ENCODE assay signal across 22 cellular contexts in genomic region chr21:29052224-29052623, GRCh38. TPM values are rescaled to one million over a fixed set of nuclear protein-coding genes. Genes with fewer than 3 reads are reported as not detected.
DNase-seq lines count a peak whose midpoint lies in the region; ATAC-seq, FAIRE-seq and TF ChIP-seq lines count a peak whose summit lies in the region.
"Had no signal": no experiment of that assay in that cellular context is flagged by ENCODE, and none has a peak within 500 bp of the region (broad histone marks: within the 10 kb centered on the region; RNA-seq: fewer than 3 reads in every experiment).

No MANE protein-coding gene starts in this region.

- DNase-seq in K562 (ENCODE audit: extremely low read depth in 1 of 4, low spot score in 3 of 4) (no peak), tibial artery (no peak), DMS 273 treated with DMSO at 0.1 percent for 48 hours (lab: John Stamatoyannopoulos, UW) (no peak)
- DNase-seq in effector memory CD8-positive, alpha-beta T cell: no peak
- DNase-seq: 8988T; ACHN; AML-193; BE2C; CD4-positive, alpha-beta T cell; CD8-positive, alpha-beta memory T cell; DMS53; DMS79 treated with DMSO at 0.1 percent for 48 hours; GF-D8 had no signal

- no peaks in the 10 kb centered on the region for H3K27me3 Mint-ChIP-seq in effector memory CD8-positive, alpha-beta T cell
- H3K27me3 Mint-ChIP-seq: CD4-positive, alpha-beta T cell; CD8-positive, alpha-beta memory T cell had no signal

- peaks cover 86 to 95% of the 10 kb centered on the region in 2 experiments for H3K36me3 ChIP-seq in HEK293 (ENCODE audit: control insufficient read depth in 2 of 2, insufficient read depth in 1 of 2, low read length in 2 of 2)
- peaks cover 91% of the 10 kb centered on the region for H3K36me3 ChIP-seq in K562 (ENCODE audit: control insufficient read depth, insufficient read depth, low read length)
- peaks cover 85 to 96% (median 90%) of the 10 kb centered on the region in 3 donors for H3K36me3 ChIP-seq in tibial artery

- POLR2A ChIA-PET in HEK293 (lab: Yijun Ruan, JAX) (no interaction called here), K562 (lab: Yijun Ruan, JAX) (interaction anchor here (0.8 to 1.6 kb wide), 3 partner anchors 19 to 59 kb away, joined by 3 to 4 read pairs (median 4); partner anchors contain the start of gene LTN1)

- intact Hi-C loops in K562 (cut with micrococcal nuclease): no loop called here
- intact Hi-C loops in tibial artery (cut with DNase I; ENCODE audit: low total_unique reads): no loop called here

- WGBS in K562 (ENCODE audit: insufficient coverage, low coverage, missing lambda C conversion rate): 94% methylated on average over 5 of the region's 5 CpGs

- no peaks in the 10 kb centered on the region for H3K4me1 Mint-ChIP-seq in effector memory CD8-positive, alpha-beta T cell (ENCODE audit: low read depth in 2 of 2)
- H3K4me1 Mint-ChIP-seq: CD14-positive monocyte, GM23338 had no signal

- no peak for TF ChIP-seq RAD21 in K562 (CRISPR knock-in tag; conservative IDR thresholded peaks at IDR 0.05 in 1 of 2, IDR thresholded peaks at IDR 0.05 in 1 of 2)

- no TSS peak for BruUV-seq in K562 (replicated peaks; lab: Mats Ljungman, UMichigan)

- H3K9ac ChIP-seq in K562 (ENCODE audit: insufficient read depth in 1 of 2, low read depth in 2 of 2, low read length in 2 of 2): no peak overlapping the region
- H3K9ac ChIP-seq: BLaER1 treated with 17β-estradiol and CSF1 and Interleukin-3, amounts not matched to agents 10 nM and 100 nM had no signal

- in situ Hi-C loops in K562 (cut with MboI): no loop called here

- no peak for ATAC-seq in K562
- no peak for ATAC-seq in effector memory CD8-positive, alpha-beta T cell (replicated peaks)
- ATAC-seq: A549, GM23338 had no signal

- no peaks in the 10 kb centered on the region for H3K27me3 ChIP-seq in K562 (ENCODE audit: control insufficient read depth in 2 of 2, insufficient read depth in 2 of 2, low read length in 2 of 2)
- no peaks in the 10 kb centered on the region for H3K27me3 ChIP-seq in tibial artery
- H3K27me3 ChIP-seq: BE2C; BLaER1 treated with 17β-estradiol and CSF1 and Interleukin-3, amounts not matched to agents 10 nM and 100 nM had no signal

- H3K4me3 ChIP-seq in HEK293 (ENCODE audit: low read depth, low read length): no peak overlapping the region
- H3K4me3 ChIP-seq in K562: no peak overlapping the region
- no peak overlapping the region for H3K4me3 ChIP-seq in tibial artery
- H3K4me3 ChIP-seq: A549; BLaER1 treated with 17β-estradiol and CSF1 and Interleukin-3, amounts not matched to agents 10 nM and 100 nM; GM23338; HAP-1 had no signal

- no peaks in the 10 kb centered on the region for H3K9me1 ChIP-seq in K562 (ENCODE audit: control insufficient read depth, insufficient read depth, low read length)

- TF ChIP-seq POLR2A in K562 (conservative IDR thresholded peaks at IDR 0.05): no peak

- TF ChIP-seq CTCF in HEK293 (tag by site-specific recombination; IDR thresholded peaks at IDR 0.05) (no peak), K562 (IDR thresholded peaks at IDR 0.05 in 2 of 3, conservative IDR thresholded peaks at IDR 0.05 in 1 of 3; ENCODE audit: insufficient read depth in 2 of 3, low read depth in 1 of 3, low read length in 3 of 3) (no peak), tibial artery (IDR thresholded peaks at IDR 0.05) (no peak)

- TF ChIP-seq EP300 in K562 (IDR thresholded peaks at IDR 0.05; ENCODE audit: low read length): no peak

- CTCF ChIA-PET in HEK293 (lab: Yijun Ruan, JAX): interaction anchor here (0.7 kb wide), 1 partner anchor 98 kb away, joined by 3 read pairs; no protein-coding TSS in a partner anchor
- CTCF ChIA-PET in K562 (lab: Yijun Ruan, JAX; ENCODE audit: low intra/inter-chr PET ratio): no interaction called here

- H3K4me2 ChIP-seq in K562 (ENCODE audit: insufficient read depth, low read length): no peak overlapping the region
- H3K4me2 ChIP-seq: A549, GM23338 had no signal

- FAIRE-seq in K562 (lab: Jason Lieb, UNC): no peak
- FAIRE-seq: A549, D721Med, GM12891, GM18507 had no signal

- H3K27ac ChIP-seq in HEK293 (ENCODE audit: extremely low read depth, low read depth, low read length): no peak overlapping the region
- H3K27ac ChIP-seq in K562 (ENCODE audit: extremely low read depth, low read depth, low read length): no peak overlapping the region
- H3K27ac ChIP-seq in tibial artery: peak overlapping the region; percentile 49 to 59
- H3K27ac ChIP-seq: A549; BLaER1 treated with 17β-estradiol and CSF1 and Interleukin-3, amounts not matched to agents 10 nM and 100 nM had no signal

- H2AFZ ChIP-seq in K562 (ENCODE audit: low read depth, low read length): no peak overlapping the region
- H2AFZ ChIP-seq: GM23338 had no signal

- no peak overlapping the region for H3K27ac Mint-ChIP-seq in effector memory CD8-positive, alpha-beta T cell
- H3K27ac Mint-ChIP-seq: CD14-positive monocyte; CD4-positive, alpha-beta T cell; CD8-positive, alpha-beta memory T cell; GM23338 had no signal

- peaks cover 19% of the 10 kb centered on the region for H3K36me3 Mint-ChIP-seq in effector memory CD8-positive, alpha-beta T cell (ENCODE audit: insufficient read depth)

- H3K4me1 ChIP-seq in HEK293 (ENCODE audit: control insufficient read depth, insufficient read depth, low read length): no peaks in the 10 kb centered on the region
- no peaks in the 10 kb centered on the region for H3K4me1 ChIP-seq in K562 (replicated peaks in 1 of 2; ENCODE audit: control insufficient read depth in 2 of 2, insufficient read depth in 2 of 2, low read length in 2 of 2)
- H3K4me1 ChIP-seq in tibial artery: peaks cover 0 to 18% (median 6%) of the 10 kb centered on the region in 4 donors
- H3K4me1 ChIP-seq: BE2C had no signal

- no peaks in the 10 kb centered on the region for H3K79me2 ChIP-seq in K562 (ENCODE audit: control insufficient read depth, insufficient read depth, low read length)

- no peaks in the 10 kb centered on the region for H4K20me1 ChIP-seq in K562 (replicated peaks; ENCODE audit: control insufficient read depth, insufficient read depth, low read length)

- no peaks in the 10 kb centered on the region for H3K9me3 ChIP-seq in HEK293 (ENCODE audit: control insufficient read depth, insufficient read depth, low read depth, low read length)
- no peaks in the 10 kb centered on the region for H3K9me3 ChIP-seq in K562 (replicated peaks; ENCODE audit: control insufficient read depth, insufficient read depth, low read depth, low read length)
- H3K9me3 ChIP-seq in tibial artery: no peaks in the 10 kb centered on the region
- H3K9me3 ChIP-seq: A549, BE2C, HAP-1 had no signal

- H3K9me3 Mint-ChIP-seq in effector memory CD8-positive, alpha-beta T cell: no peaks in the 10 kb centered on the region
- H3K9me3 Mint-ChIP-seq: CD4-positive, alpha-beta T cell; CD8-positive, alpha-beta memory T cell; GM23338 had no signal

- H3K4me3 Mint-ChIP-seq in effector memory CD8-positive, alpha-beta T cell: no peak overlapping the region
- H3K4me3 Mint-ChIP-seq: CD14-positive monocyte; CD4-positive, alpha-beta T cell; CD8-positive, alpha-beta memory T cell; GM23338 had no signal

RNA-seq across cellular contexts. Expression of gene CCT8, which starts 21.2 kb away (rescaled TPM):
- total RNA-seq in K562 (2011; cell fraction: chromatin; rRNA removed; ENCODE audit: low replicate concordance): 125 and 302 TPM in 2 replicates
- total RNA-seq in K562 (2011; cell fraction: nucleolus; rRNA removed): 96.4 and 110 TPM in 2 replicates
- total RNA-seq in K562 (2011; cell fraction: nucleoplasm; rRNA removed): 142 and 158 TPM in 2 replicates
- total RNA-seq in K562 (2014; rRNA removed): 431 and 451 TPM in 2 replicates
- 677 and 776 TPM in 2 replicates for total RNA-seq in K562 (2014; rRNA removed; fragmentation: Illumina TruSeq; extraction: Trizol)
- 512 and 540 TPM in 2 replicates for total RNA-seq in K562 (2015; rRNA removed; fragmentation: Illumina TruSeq; extraction: Trizol)
- 573 and 579 TPM in 2 replicates for total RNA-seq in K562 (2021)
- 523 and 739 TPM in 2 replicates for polyA plus RNA-seq in K562 (2011; rRNA removed)
- 168 and 344 TPM in 2 replicates for polyA plus RNA-seq in K562 (2011; cell fraction: cytosol; rRNA removed)
- 149 and 297 TPM in 2 replicates for polyA plus RNA-seq in K562 (2011; cell fraction: nucleus; rRNA removed)
- polyA plus RNA-seq in K562 (2012): 444 and 544 TPM in 2 replicates
- 701 and 741 TPM in 2 replicates for polyA plus RNA-seq in K562 (2014; fragmentation: Illumina TruSeq; extraction: Trizol)
- 1,000 to 10,000 TPM in 1 of 2 experiments, 100 to 1,000 TPM in 1; 705 to 1,153 TPM for polyA plus RNA-seq in K562 (2014; fragmentation: Nextera tagmentation; extraction: Ambion mirVana)
- 625 and 647 TPM in 2 replicates for polyA plus RNA-seq in K562 (2014; rRNA removed)
- 1,155 and 1,163 TPM in 2 replicates for polyA minus RNA-seq in K562 (2011; rRNA and poly(A)+ RNA removed)
- polyA minus RNA-seq in K562 (2011; cell fraction: cytosol; rRNA and poly(A)+ RNA removed): 311 and 378 TPM in 2 replicates
- 102 and 224 TPM in 2 replicates for polyA minus RNA-seq in K562 (2011; cell fraction: nucleus; rRNA and poly(A)+ RNA removed)

RNA-seq across cellular contexts. Expression of gene USP16, which starts 27.8 kb away (rescaled TPM):
- total RNA-seq in K562 (2011; cell fraction: chromatin; rRNA removed; ENCODE audit: low replicate concordance): 13.6 and 77.0 TPM in 2 replicates
- total RNA-seq in K562 (2011; cell fraction: nucleolus; rRNA removed): 7.8 and 12.0 TPM in 2 replicates
- 20.5 and 24.4 TPM in 2 replicates for total RNA-seq in K562 (2011; cell fraction: nucleoplasm; rRNA removed)
- total RNA-seq in K562 (2014; rRNA removed): 38.4 and 39.1 TPM in 2 replicates
- total RNA-seq in K562 (2014; rRNA removed; fragmentation: Illumina TruSeq; extraction: Trizol): 90.9 and 106 TPM in 2 replicates
- 77.4 and 85.7 TPM in 2 replicates for total RNA-seq in K562 (2015; rRNA removed; fragmentation: Illumina TruSeq; extraction: Trizol)
- 49.9 and 50.4 TPM in 2 replicates for total RNA-seq in K562 (2021)
- polyA plus RNA-seq in K562 (2011; rRNA removed): 37.6 and 45.5 TPM in 2 replicates
- 4.2 and 10.4 TPM in 2 replicates for polyA plus RNA-seq in K562 (2011; cell fraction: cytosol; rRNA removed)
- 20.2 and 31.1 TPM in 2 replicates for polyA plus RNA-seq in K562 (2011; cell fraction: nucleus; rRNA removed)
- 40.9 and 45.1 TPM in 2 replicates for polyA plus RNA-seq in K562 (2012)
- 60.7 and 65.1 TPM in 2 replicates for polyA plus RNA-seq in K562 (2014; fragmentation: Illumina TruSeq; extraction: Trizol)
- 10 to 100 TPM; 62.8 to 67.4 TPM for polyA plus RNA-seq in K562 (2014; fragmentation: Nextera tagmentation; extraction: Ambion mirVana)
- 39.8 and 45.4 TPM in 2 replicates for polyA plus RNA-seq in K562 (2014; rRNA removed)
- polyA minus RNA-seq in K562 (2011; rRNA and poly(A)+ RNA removed): 37.3 and 44.1 TPM in 2 replicates
- polyA minus RNA-seq in K562 (2011; cell fraction: cytosol; rRNA and poly(A)+ RNA removed): 13.3 and 13.7 TPM in 2 replicates
- polyA minus RNA-seq in K562 (2011; cell fraction: nucleus; rRNA and poly(A)+ RNA removed): 11.2 and 21.8 TPM in 2 replicates

RNA-seq across cellular contexts. Expression of gene RWDD2B, which starts 33.1 kb away (rescaled TPM):
- total RNA-seq in K562 (2011; cell fraction: chromatin; rRNA removed; ENCODE audit: low replicate concordance): 8.6 and 12.2 TPM in 2 replicates
- 2.1 and 2.7 TPM in 2 replicates for total RNA-seq in K562 (2011; cell fraction: nucleolus; rRNA removed)
- 4.9 and 5.9 TPM in 2 replicates for total RNA-seq in K562 (2011; cell fraction: nucleoplasm; rRNA removed)
- total RNA-seq in K562 (2014; rRNA removed) (4.6 and 6.4 TPM in 2 replicates), K562 (2014; rRNA removed; fragmentation: Illumina TruSeq; extraction: Trizol) (11.5 and 13.8 TPM in 2 replicates), K562 (2015; rRNA removed; fragmentation: Illumina TruSeq; extraction: Trizol) (8.4 and 8.6 TPM in 2 replicates), K562 (2021) (9.8 and 10.3 TPM in 2 replicates)
- polyA plus RNA-seq in K562 (2011; rRNA removed) (14.4 and 23.7 TPM in 2 replicates), K562 (2014; fragmentation: Illumina TruSeq; extraction: Trizol) (12.5 and 13.8 TPM in 2 replicates), K562 (2014; fragmentation: Nextera tagmentation; extraction: Ambion mirVana) (10 to 100 TPM; 27.9 to 31.8 TPM), K562 (2014; rRNA removed) (12.3 and 14.7 TPM in 2 replicates)
- polyA plus RNA-seq in K562 (2011; cell fraction: cytosol; rRNA removed): 5.7 and 7.0 TPM in 2 replicates
- 7.0 and 7.6 TPM in 2 replicates for polyA plus RNA-seq in K562 (2011; cell fraction: nucleus; rRNA removed)
- polyA plus RNA-seq in K562 (2012): 9.3 and 11.4 TPM in 2 replicates
- polyA minus RNA-seq in K562 (2011; rRNA and poly(A)+ RNA removed): 9.6 and 11.0 TPM in 2 replicates
- 4.7 and 5.4 TPM in 2 replicates for polyA minus RNA-seq in K562 (2011; cell fraction: cytosol; rRNA and poly(A)+ RNA removed)
- polyA minus RNA-seq in K562 (2011; cell fraction: nucleus; rRNA and poly(A)+ RNA removed): 3.2 and 5.3 TPM in 2 replicates

RNA-seq across cellular contexts. Expression of gene LTN1, which starts 59.5 kb away (rescaled TPM):
- 58.0 and 146 TPM in 2 replicates for total RNA-seq in K562 (2011; cell fraction: chromatin; rRNA removed; ENCODE audit: low replicate concordance)
- total RNA-seq in K562 (2011; cell fraction: nucleolus; rRNA removed): 29.2 and 30.5 TPM in 2 replicates
- total RNA-seq in K562 (2011; cell fraction: nucleoplasm; rRNA removed): 45.7 and 48.4 TPM in 2 replicates
- total RNA-seq in K562 (2014; rRNA removed) (19.1 and 19.8 TPM in 2 replicates), K562 (2014; rRNA removed; fragmentation: Illumina TruSeq; extraction: Trizol) (49.6 and 60.7 TPM in 2 replicates), K562 (2015; rRNA removed; fragmentation: Illumina TruSeq; extraction: Trizol) (39.0 and 40.7 TPM in 2 replicates), K562 (2021) (32.8 and 37.1 TPM in 2 replicates)
- polyA plus RNA-seq in K562 (2011; rRNA removed) (21.8 and 28.7 TPM in 2 replicates), K562 (2014; fragmentation: Illumina TruSeq; extraction: Trizol) (23.0 and 29.1 TPM in 2 replicates), K562 (2014; fragmentation: Nextera tagmentation; extraction: Ambion mirVana) (10 to 100 TPM; 16.6 to 21.8 TPM), K562 (2014; rRNA removed) (14.6 and 15.7 TPM in 2 replicates)
- polyA plus RNA-seq in K562 (2011; cell fraction: cytosol; rRNA removed): 4.6 and 9.6 TPM in 2 replicates
- polyA plus RNA-seq in K562 (2011; cell fraction: nucleus; rRNA removed): 23.9 and 25.3 TPM in 2 replicates
- 15.2 and 15.3 TPM in 2 replicates for polyA plus RNA-seq in K562 (2012)
- polyA minus RNA-seq in K562 (2011; rRNA and poly(A)+ RNA removed): 93.4 and 105 TPM in 2 replicates
- 25.1 and 34.2 TPM in 2 replicates for polyA minus RNA-seq in K562 (2011; cell fraction: cytosol; rRNA and poly(A)+ RNA removed)
- 40.7 and 88.4 TPM in 2 replicates for polyA minus RNA-seq in K562 (2011; cell fraction: nucleus; rRNA and poly(A)+ RNA removed)

Comparison
In these comparisons a context has a peak if more than half of its experiments do, and no peak if none do; other contexts are left out.
1. H3K27ac ChIP-seq: peak in tibial artery (2 of 2); none in HEK293 (single experiment) and K562 (single experiment).